Comparison of ENCODE assay signal across 22 cellular contexts in the genomic region with DNA sequence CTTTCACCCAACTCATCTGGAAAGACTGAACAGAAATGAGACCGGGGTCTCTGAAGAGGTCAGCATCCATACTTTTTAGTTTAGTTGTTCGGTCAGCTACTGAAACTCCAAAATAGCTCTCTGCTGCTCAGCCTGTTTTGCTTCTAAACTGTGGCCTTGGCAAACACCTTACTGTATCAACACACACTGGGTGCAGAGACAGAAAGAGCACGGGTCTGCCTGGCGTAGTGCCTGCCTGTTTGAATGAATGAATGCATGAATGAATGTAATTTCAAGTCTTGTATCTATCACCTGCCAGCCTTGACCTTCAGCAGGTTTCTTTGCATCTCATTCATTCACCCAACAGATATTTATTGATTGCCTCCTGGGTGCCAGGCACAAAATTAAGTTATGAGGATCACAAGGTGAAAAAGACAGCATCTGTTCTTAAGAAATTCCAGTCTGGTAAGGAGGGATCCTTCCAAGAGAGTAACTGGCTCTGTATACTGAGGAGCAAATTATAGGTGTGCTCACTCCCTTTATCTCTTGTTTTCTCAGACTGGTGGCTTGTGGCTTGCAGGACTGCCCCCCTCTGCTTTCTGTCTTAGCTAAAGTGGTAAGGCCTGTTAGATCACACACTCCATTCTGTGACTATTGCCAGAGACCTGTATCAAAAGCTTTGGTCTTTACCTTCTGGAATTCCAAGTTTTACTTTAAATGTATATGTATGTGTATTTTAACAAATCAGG.
DNase-seq lines count a peak whose midpoint lies in the region; ATAC-seq, FAIRE-seq and TF ChIP-seq lines count a peak whose summit lies in the region.
"Had no signal": no experiment of that assay in that cellular context is flagged by ENCODE, and none has a peak within 500 bp of the region (broad histone marks: within the 10 kb centered on the region; RNA-seq: fewer than 3 reads in every experiment).

No MANE protein-coding gene starts in this region.

- no peak for TF ChIP-seq POLR2A in H1 (IDR thresholded peaks at IDR 0.05; ENCODE audit: control extremely low read depth in 1 of 2, low read depth in 2 of 2, low read length in 2 of 2)

- H2AFZ ChIP-seq in H1 (ENCODE audit: low read length) (no peak overlapping the region), neural progenitor cell (replicated peaks) (no peak overlapping the region)
- H2AFZ ChIP-seq: GM23248 had no signal

- H3K18ac ChIP-seq in H1 (ENCODE audit: extremely low read depth, low read length), result no peak overlapping the region

- no peak overlapping the region for H2AK5ac ChIP-seq in H1 (ENCODE audit: low read depth, low read length)

- ATAC-seq in GM18907 (IDR thresholded peaks at IDR 0.05; ENCODE audit: unreplicated experiment) (no peak), T-helper 17 cell (no peak)
- ATAC-seq: HCT116 had no signal

- DNase-seq in ELF-1 (ENCODE audit: low read depth, low spot score) (peak; percentile 63), LNCaP clone FGC (ENCODE audit: low read depth) (peak; percentile 38), H1 (ENCODE audit: low read depth in 1 of 2, low spot score in 2 of 2) (no peak), neural progenitor cell (ENCODE audit: low spot score) (no peak), cardiac septum (ENCODE audit: low spot score) (no peak), T-helper 17 cell (no peak)
- DNase-seq: BE2C; Caco-2; CD4-positive, alpha-beta T cell; GDM1; GM23248; MM.1S; NCI-H1092 treated with DMSO at 0.1 percent for 48 hours; NCI-H1694; NCI-H2081 treated with DMSO at 0.1 percent for 48 hours; NCI-H524; RPMI8226; SHP77 treated with DMSO at 0.1 percent for 48 hours; SK-N-SH had no signal

- no peak overlapping the region for H4K8ac ChIP-seq in H1 (ENCODE audit: extremely low read depth, insufficient read depth, low read length)

- H3K4me3 Mint-ChIP-seq in neural progenitor cell (no peak overlapping the region), T-helper 17 cell (no peak overlapping the region)
- H3K4me3 Mint-ChIP-seq: CD4-positive, alpha-beta T cell had no signal

- no peaks in the 10 kb centered on the region for H3K36me3 ChIP-seq in H1 (ENCODE audit: control insufficient read depth in 2 of 4, insufficient read depth in 4 of 4, low read length in 3 of 4)
- no peaks in the 10 kb centered on the region for H3K36me3 ChIP-seq in neural progenitor cell
- H3K36me3 ChIP-seq: BE2C had no signal

- no peak overlapping the region for H2BK20ac ChIP-seq in H1 (ENCODE audit: low read length)

- no peak overlapping the region for H3K14ac ChIP-seq in H1 (ENCODE audit: insufficient read length)

- H3F3A ChIP-seq in neural progenitor cell (ENCODE audit: low read depth), result peaks cover 24% of the 10 kb centered on the region

- TF ChIP-seq EP300 in H1 (IDR thresholded peaks at IDR 0.05; ENCODE audit: borderline replicate concordance in 1 of 2, low read depth in 2 of 2, low read length in 2 of 2), result no peak

- H4K91ac ChIP-seq in H1 (replicated peaks; ENCODE audit: insufficient read length, low read length), result peak overlapping the region; percentile 12

- H3K27ac ChIP-seq in H1 (ENCODE audit: low read depth, low read length) (no peak overlapping the region), neural progenitor cell (peak overlapping the region; percentile 46)
- H3K27ac ChIP-seq: GM23248 had no signal

- no peak overlapping the region for H3K4me3 ChIP-seq in LNCaP clone FGC (ENCODE audit: low read depth, low read length)
- no peak overlapping the region for H3K4me3 ChIP-seq in H1 (ENCODE audit: extremely low read depth in 1 of 4, insufficient read depth in 2 of 4, low read depth in 3 of 4, low read length in 4 of 4)
- H3K4me3 ChIP-seq in neural progenitor cell, result no peak overlapping the region
- H3K4me3 ChIP-seq: GM23248 had no signal

- peaks cover 17% of the 10 kb centered on the region for H3K9me3 Mint-ChIP-seq in neural progenitor cell

- H3K9ac ChIP-seq in H1 (replicated peaks in 1 of 4; ENCODE audit: extremely low read depth in 1 of 4, low read depth in 3 of 4, low read length in 3 of 4) (no peak overlapping the region), neural progenitor cell (no peak overlapping the region)
- H3K9ac ChIP-seq: GM23248, SK-N-SH had no signal

- no peak for FAIRE-seq in H1 (lab: Jason Lieb, UNC)
- FAIRE-seq: A204.1 had no signal

- no peak overlapping the region for H3K4ac ChIP-seq in H1 (replicated peaks; ENCODE audit: insufficient read length, low read depth, low read length)

- H3K27ac Mint-ChIP-seq in neural progenitor cell (peak overlapping the region; percentile 35), T-helper 17 cell (no peak overlapping the region)
- H3K27ac Mint-ChIP-seq: CD4-positive, alpha-beta T cell had no signal

- no peak for TF ChIP-seq RAD21 in H1 (IDR thresholded peaks at IDR 0.05 in 1 of 2, conservative IDR thresholded peaks at IDR 0.05 in 1 of 2; ENCODE audit: low read depth in 2 of 2, low read length in 2 of 2)

- no peak overlapping the region for H3K56ac ChIP-seq in H1 (replicated peaks; ENCODE audit: insufficient read length, low read depth, low read length)

- no peak overlapping the region for H2BK120ac ChIP-seq in H1 (replicated peaks; ENCODE audit: low read depth, low read length)

- no peak overlapping the region for H4K5ac ChIP-seq in H1 (ENCODE audit: insufficient read length, low read depth, low read length)

- H2BK5ac ChIP-seq in H1 (ENCODE audit: low read depth, low read length), result no peak overlapping the region

- no peaks in the 10 kb centered on the region for H3K79me1 ChIP-seq in H1 (ENCODE audit: low read depth, low read length)

- H3K79me2 ChIP-seq in H1 (ENCODE audit: control insufficient read depth in 1 of 2, insufficient read depth in 2 of 2, low read length in 2 of 2), result no peaks in the 10 kb centered on the region
- no peaks in the 10 kb centered on the region for H3K79me2 ChIP-seq in neural progenitor cell (ENCODE audit: low read depth)

- H2BK15ac ChIP-seq in H1 (ENCODE audit: low read length), result no peak overlapping the region

- peaks cover 0 to 9% (median 5%) of the 10 kb centered on the region in 4 experiments; a peak in 4 of 7 replicates for H3K4me1 ChIP-seq in H1 (replicated peaks in 1 of 4; ENCODE audit: control insufficient read depth in 3 of 4, insufficient read depth in 4 of 4, low read length in 3 of 4)
- peaks cover 29% of the 10 kb centered on the region for H3K4me1 ChIP-seq in neural progenitor cell
- H3K4me1 ChIP-seq: BE2C, Caco-2 had no signal

- H4K20me1 ChIP-seq in H1 (replicated peaks in 1 of 2; ENCODE audit: control insufficient read depth in 1 of 2, insufficient read depth in 2 of 2, low read length in 2 of 2) (no peaks in the 10 kb centered on the region), neural progenitor cell (ENCODE audit: low read depth) (no peaks in the 10 kb centered on the region)

- H3K23me2 ChIP-seq in H1 (ENCODE audit: low read depth, low read length), result no peaks in the 10 kb centered on the region; the same call in 1 of the 2 replicates

- TF ChIP-seq CTCF in LNCaP clone FGC (IDR thresholded peaks at IDR 0.05; ENCODE audit: control insufficient read depth, extremely low read depth, insufficient read depth) (no peak), H1 (IDR thresholded peaks at IDR 0.05; ENCODE audit: control extremely low read depth in 1 of 3, insufficient read depth in 1 of 3, low read depth in 1 of 3, low read length in 3 of 3) (no peak), neural progenitor cell (IDR thresholded peaks at IDR 0.05) (no peak)

- intact Hi-C loops in cardiac septum (cut with DNase I), result no loop called here

- 83% methylated on average over 4 of the region's 4 CpGs; no CpG with 5 or more reads in 1 of the 2 experiments for WGBS in H1 (ENCODE audit: extremely low coverage in 1 of 2, insufficient coverage in 1 of 2, insufficient read length in 1 of 2, insufficient replicate concordance in 2 of 2, low coverage in 1 of 2, low lambda C conversion rate in 2 of 2, missing lambda C conversion rate in 1 of 2), 2 experiments

- H3K23ac ChIP-seq in H1 (ENCODE audit: insufficient read length), result no peak overlapping the region

- H3K27me3 ChIP-seq in H1 (replicated peaks in 1 of 4; ENCODE audit: control insufficient read depth in 3 of 4, extremely low read depth in 1 of 4, insufficient read depth in 3 of 4, low read length in 3 of 4), result no peaks in the 10 kb centered on the region
- H3K27me3 ChIP-seq in neural progenitor cell, result no peaks in the 10 kb centered on the region
- H3K27me3 ChIP-seq: BE2C had no signal

- H2BK12ac ChIP-seq in H1 (ENCODE audit: low read depth, low read length), result 0 out of 2 replicates have a peak overlapping the region, but pooled peaks have one; percentile 18

- peaks cover 4% of the 10 kb centered on the region for H3K27me3 Mint-ChIP-seq in neural progenitor cell (ENCODE audit: insufficient read depth, low read depth)
- H3K27me3 Mint-ChIP-seq in T-helper 17 cell, result no peaks in the 10 kb centered on the region
- H3K27me3 Mint-ChIP-seq: CD4-positive, alpha-beta T cell had no signal

- H3K4me1 Mint-ChIP-seq in neural progenitor cell (peaks cover 26% of the 10 kb centered on the region), T-helper 17 cell (no peaks in the 10 kb centered on the region)

- POLR2A ChIA-PET in H1 (lab: Charles Lee; ENCODE audit: partially characterized antibody), result interaction anchor here (0.6 kb wide), 1 partner anchor 274 kb away, joined by 3 read pairs; no protein-coding TSS in a partner anchor

- H3K36me3 Mint-ChIP-seq in neural progenitor cell (no peaks in the 10 kb centered on the region), T-helper 17 cell (ENCODE audit: low read depth) (no peaks in the 10 kb centered on the region)

- H3K4me2 ChIP-seq in H1 (ENCODE audit: insufficient read depth in 1 of 2, low read depth in 2 of 2, low read length in 2 of 2), result peak overlapping the region in 1 of 2 experiments; percentile 19; a peak in 2 of 4 replicates
- peak overlapping the region; percentile 66 for H3K4me2 ChIP-seq in neural progenitor cell
- H3K4me2 ChIP-seq: SK-N-SH had no signal

- H3K9me3 ChIP-seq in H1 (ENCODE audit: insufficient read depth in 2 of 2, low read depth in 1 of 2, low read length in 1 of 2) (peaks cover 0 to 5% of the 10 kb centered on the region in 2 experiments; a peak in 2 of 4 replicates), neural progenitor cell (ENCODE audit: low read depth) (no peaks in the 10 kb centered on the region), T-helper 17 cell (ENCODE audit: control insufficient read depth, low read length, poor library complexity, severe bottlenecking) (peaks cover 3% of the 10 kb centered on the region)
- H3K9me3 ChIP-seq: BE2C, SK-N-SH had no signal

- CTCF ChIA-PET in H1 (lab: Charles Lee; ENCODE audit: partially characterized antibody), result interaction anchor here (0.7 to 1.5 kb wide), 4 partner anchors 17 to 181 kb away, joined by 3 to 4 read pairs (median 3); no protein-coding TSS in a partner anchor

TF ChIP-seq in H1, 55 proteins besides CTCF, POLR2A, EP300 and RAD21:
- no peak for TF ChIP-seq CBX5 (IDR thresholded peaks at IDR 0.05; ENCODE audit: low read depth, low read length)

Comparison
In these comparisons a context has a peak if more than half of its experiments do, and no peak if none do; other contexts are left out.
1. DNase-seq: peak in ELF-1 (single experiment) and LNCaP clone FGC (single experiment); none in H1 (0 of 2), neural progenitor cell (single experiment), cardiac septum (single experiment) and T-helper 17 cell (0 of 3).